5 cellular contexts compared by ENCODE assay signal in genomic region chr13:102214956-102215355, GRCh38.
"Had no signal": no experiment of that assay in that cellular context is flagged by ENCODE, and none has a peak within 500 bp of the region (broad histone marks: within the 10 kb centered on the region; RNA-seq: fewer than 3 reads in every experiment).

No MANE protein-coding gene starts in this region.

- ATAC-seq: HepG2, K562 had no signal

- DNase-seq: IMR-90, KBM-7, KG1 had no signal
